22 cellular contexts compared by ENCODE assay signal in genomic region chr9:136845465-136846261, GRCh38. TPM values are rescaled to one million over a fixed set of nuclear protein-coding genes. Genes with fewer than 3 reads are reported as not detected.
DNase-seq lines count a peak whose midpoint lies in the region; ATAC-seq, FAIRE-seq and TF ChIP-seq lines count a peak whose summit lies in the region.
"Had no signal": no experiment of that assay in that cellular context is flagged by ENCODE, and none has a peak within 500 bp of the region (broad histone marks: within the 10 kb centered on the region; RNA-seq: fewer than 3 reads in every experiment).

No MANE protein-coding gene starts in this region.

- no peak overlapping the region for H3K4me3 ChIP-seq in CD4-positive, CD25-positive, alpha-beta regulatory T cell (ENCODE audit: low read depth, low read length)
- no peak overlapping the region for H3K4me3 ChIP-seq in GM12878
- H3K4me3 ChIP-seq: hepatocyte had no signal

- H4K20me1 ChIP-seq in GM12878 (ENCODE audit: control insufficient read depth, insufficient read depth): no peaks in the 10 kb centered on the region; the same call in 1 of the 2 replicates

- ATAC-seq in CD4-positive, CD25-positive, alpha-beta regulatory T cell (ENCODE audit: low read depth in 2 of 2): no peak
- ATAC-seq in GM12878 (no peak), GM18511 (IDR thresholded peaks at IDR 0.05; ENCODE audit: unreplicated experiment) (no peak)
- no peak for ATAC-seq in naive thymus-derived CD8-positive, alpha-beta T cell

- peak overlapping the region; percentile 36 for H3K27ac Mint-ChIP-seq in T-helper 1 cell treated with Interleukin-12 subunit alpha and Interleukin-12 subunit beta and Interleukin-4 antibody, amounts not matched to agents 30 μg/mL and 1 μg/mL, for 36 hours
- H3K27ac Mint-ChIP-seq in CD4-positive, CD25-positive, alpha-beta regulatory T cell: no peak overlapping the region
- no peak overlapping the region for H3K27ac Mint-ChIP-seq in naive thymus-derived CD8-positive, alpha-beta T cell
- H3K27ac Mint-ChIP-seq: stimulated activated naive CD8-positive, alpha-beta T cell treated with anti-CD3 and anti-CD28 coated beads, Interleukin-15, Interleukin-2, amounts not matched to agents 100 ng/mL and 50 ng/mL, for 24 hours; type B pancreatic cell had no signal

- no peak overlapping the region for H3K4me2 ChIP-seq in GM12878 (ENCODE audit: control insufficient read depth, insufficient read depth)

- no peak for TF ChIP-seq EP300 in GM12878 (IDR thresholded peaks at IDR 0.05; ENCODE audit: borderline replicate concordance in 1 of 2, control insufficient read depth in 1 of 2, low read depth in 2 of 2, low read length in 2 of 2)

- H3K9me3 ChIP-seq in CD4-positive, CD25-positive, alpha-beta regulatory T cell (ENCODE audit: control insufficient read depth in 2 of 2, low read length in 2 of 2): no peaks in the 10 kb centered on the region
- H3K9me3 ChIP-seq in GM12878 (replicated peaks; ENCODE audit: control insufficient read depth, insufficient read depth, low read length): peaks cover 4% of the 10 kb centered on the region; the same call in 1 of the 3 replicates
- H3K9me3 ChIP-seq: ascending aorta had no signal

- H3K36me3 Mint-ChIP-seq in T-helper 1 cell treated with Interleukin-12 subunit alpha and Interleukin-12 subunit beta and Interleukin-4 antibody, amounts not matched to agents 30 μg/mL and 1 μg/mL, for 36 hours (ENCODE audit: low read depth): peaks cover 5% of the 10 kb centered on the region
- H3K36me3 Mint-ChIP-seq in CD4-positive, CD25-positive, alpha-beta regulatory T cell: no peaks in the 10 kb centered on the region
- H3K36me3 Mint-ChIP-seq in naive thymus-derived CD8-positive, alpha-beta T cell: no peaks in the 10 kb centered on the region
- H3K36me3 Mint-ChIP-seq: type B pancreatic cell had no signal

- in situ Hi-C loops in GM12878 (cut with MboI): no loop called here

- H3K27me3 ChIP-seq in CD4-positive, CD25-positive, alpha-beta regulatory T cell (ENCODE audit: control insufficient read depth, insufficient read depth, low read length): no peaks in the 10 kb centered on the region
- no peaks in the 10 kb centered on the region; a peak in 1 of 4 replicates for H3K27me3 ChIP-seq in GM12878 (replicated peaks in 1 of 2; ENCODE audit: control insufficient read depth in 2 of 2, insufficient read depth in 2 of 2, low read length in 1 of 2)
- H3K27me3 ChIP-seq: hepatocyte had no signal

- H3K4me3 Mint-ChIP-seq in T-helper 1 cell treated with Interleukin-12 subunit alpha and Interleukin-12 subunit beta and Interleukin-4 antibody, amounts not matched to agents 30 μg/mL and 1 μg/mL, for 36 hours: peak overlapping the region; percentile 21
- peak overlapping the region; percentile 54 to 84 (median 64) for H3K4me3 Mint-ChIP-seq in CD4-positive, CD25-positive, alpha-beta regulatory T cell
- H3K4me3 Mint-ChIP-seq in naive thymus-derived CD8-positive, alpha-beta T cell: peak overlapping the region in 7 of 10 donors; percentile 11 to 69 (median 33)

- RAD21 ChIA-PET in GM12878 (lab: Charles Lee; ENCODE audit: unreplicated experiment): interaction anchor here (4.1 kb wide), 1 partner anchor 53 kb away, joined by 16 read pairs; no protein-coding TSS in a partner anchor

- SMC1A ChIA-PET in GM12878 (lab: Charles Lee; ENCODE audit: uncharacterized antibody, unreplicated experiment): no interaction called here

- H2AFZ ChIP-seq in GM12878 (ENCODE audit: control insufficient read depth, low read depth, low read length): no peak overlapping the region
- H2AFZ ChIP-seq: hepatocyte had no signal

- POLR2A ChIA-PET in GM12878 (lab: Charles Lee): no interaction called here
- POLR2A ChIA-PET in naive thymus-derived CD8-positive, alpha-beta T cell (lab: Charles Lee): interaction anchor here (3.8 kb wide), 1 partner anchor 189 kb away, joined by 17 read pairs; no protein-coding TSS in a partner anchor

- CTCF ChIA-PET in GM12878 (lab: Yijun Ruan, JAX): interaction anchor here (4.5 kb wide), 1 partner anchor 39 kb away, joined by 46 read pairs; the partner anchor contains the start of gene TRAF2

- TF ChIP-seq POLR2A in GM12878 (IDR thresholded peaks at IDR 0.05; ENCODE audit: low read depth, low read length) (peak; percentile 18; the same call in 1 of the 2 replicates), GM12892 (IDR thresholded peaks at IDR 0.05; ENCODE audit: low read depth, low read length) (no peak)

- peaks cover 10% of the 10 kb centered on the region for H3K27me3 Mint-ChIP-seq in T-helper 1 cell treated with Interleukin-12 subunit alpha and Interleukin-12 subunit beta and Interleukin-4 antibody, amounts not matched to agents 30 μg/mL and 1 μg/mL, for 36 hours (ENCODE audit: low read depth)
- H3K27me3 Mint-ChIP-seq in CD4-positive, CD25-positive, alpha-beta regulatory T cell: peaks cover 32% of the 10 kb centered on the region
- H3K27me3 Mint-ChIP-seq in naive thymus-derived CD8-positive, alpha-beta T cell: peaks cover 0 to 29% (median 2%) of the 10 kb centered on the region in 5 donors

- no peaks in the 10 kb centered on the region for H3K36me3 ChIP-seq in CD4-positive, CD25-positive, alpha-beta regulatory T cell (ENCODE audit: control insufficient read depth, insufficient read depth, low read length)
- H3K36me3 ChIP-seq in GM12878 (ENCODE audit: control insufficient read depth in 2 of 2, insufficient read depth in 2 of 2, low read length in 1 of 2): peaks cover 1 to 3% of the 10 kb centered on the region in 2 experiments; a peak in 3 of 4 replicates

- H3K4me1 ChIP-seq in CD4-positive, CD25-positive, alpha-beta regulatory T cell (ENCODE audit: control insufficient read depth, insufficient read depth, low read length, poor library complexity, severe bottlenecking): peaks cover 68% of the 10 kb centered on the region
- H3K4me1 ChIP-seq in GM12878 (ENCODE audit: control insufficient read depth, insufficient read depth, low read length): peaks cover 13% of the 10 kb centered on the region

- FAIRE-seq in GM12878 (lab: Jason Lieb, UNC) (no peak), GM12892 (lab: Jason Lieb, UNC) (no peak)
- FAIRE-seq: kidney had no signal

- no peak for TF ChIP-seq RAD21 in GM12878 (IDR thresholded peaks at IDR 0.05; ENCODE audit: insufficient read depth, low read depth, low read length)

- no peak overlapping the region for H3K9ac ChIP-seq in GM12878 (ENCODE audit: control insufficient read depth, insufficient read depth, low read length)

- H3K27ac ChIP-seq in CD4-positive, CD25-positive, alpha-beta regulatory T cell (ENCODE audit: insufficient read depth, low read length, poor library complexity, severe bottlenecking): no peak overlapping the region
- no peak overlapping the region for H3K27ac ChIP-seq in GM12878 (ENCODE audit: control insufficient read depth, insufficient read depth)
- H3K27ac ChIP-seq: ascending aorta, hepatocyte, WERI-Rb-1 had no signal

- intact Hi-C loops in GM12878 (cut with micrococcal nuclease; ENCODE audit: unreplicated experiment): loop anchor here (5.0 kb wide), 2 partner anchors 37 to 192 kb away; no protein-coding TSS in a partner anchor

- H3K9me3 Mint-ChIP-seq in T-helper 1 cell treated with Interleukin-12 subunit alpha and Interleukin-12 subunit beta and Interleukin-4 antibody, amounts not matched to agents 30 μg/mL and 1 μg/mL, for 36 hours: no peaks in the 10 kb centered on the region
- H3K9me3 Mint-ChIP-seq in CD4-positive, CD25-positive, alpha-beta regulatory T cell: peaks cover 0 to 2% (median 0%) of the 10 kb centered on the region in 7 donors
- no peaks in the 10 kb centered on the region for H3K9me3 Mint-ChIP-seq in naive thymus-derived CD8-positive, alpha-beta T cell
- H3K9me3 Mint-ChIP-seq: stimulated activated naive CD8-positive, alpha-beta T cell treated with anti-CD3 and anti-CD28 coated beads, Interleukin-15, Interleukin-2, amounts not matched to agents 100 ng/mL and 50 ng/mL, for 24 hours; type B pancreatic cell had no signal

- WGBS in GM12878 (ENCODE audit: insufficient coverage, insufficient replicate concordance, low lambda C conversion rate, missing lambda C conversion rate): 86% methylated on average over 51 of the region's 102 CpGs

- TF ChIP-seq CTCF in GM12878 (IDR thresholded peaks at IDR 0.05 in 2 of 3, conservative IDR thresholded peaks at IDR 0.05 in 1 of 3; ENCODE audit: control insufficient read depth in 2 of 3, extremely low read depth in 1 of 3, insufficient read depth in 1 of 3, low read depth in 3 of 3, low read length in 3 of 3): no peak

- no TSS peak for BruUV-seq in GM12878 (replicated peaks; lab: Mats Ljungman, UMichigan)

- peaks cover 9% of the 10 kb centered on the region for H3K4me1 Mint-ChIP-seq in T-helper 1 cell treated with Interleukin-12 subunit alpha and Interleukin-12 subunit beta and Interleukin-4 antibody, amounts not matched to agents 30 μg/mL and 1 μg/mL, for 36 hours (ENCODE audit: low read depth)
- H3K4me1 Mint-ChIP-seq in CD4-positive, CD25-positive, alpha-beta regulatory T cell: peaks cover 0 to 35% (median 5%) of the 10 kb centered on the region in 4 donors
- peaks cover 10 to 33% (median 23%) of the 10 kb centered on the region in 4 donors for H3K4me1 Mint-ChIP-seq in naive thymus-derived CD8-positive, alpha-beta T cell

- DNase-seq in T-helper 1 cell (no peak), GM12878 (ENCODE audit: low read depth, low spot score) (no peak), hepatic stellate cell (ENCODE audit: low spot score) (no peak), GM12892 (ENCODE audit: insufficient read length) (no peak)
- DNase-seq in CD4-positive, CD25-positive, alpha-beta regulatory T cell: no peak
- no peak for DNase-seq in naive thymus-derived CD8-positive, alpha-beta T cell
- DNase-seq: activated effector memory CD4-positive, alpha-beta T cell treated with Interleukin-2 at 50 U/mL for 16 hours; DMS153; HCEC 1CT; kidney; NCI-H1436; NCI-H2171; NCI-H69; SHP77 treated with DMSO at 0.1 percent for 48 hours; stimulated activated CD4-positive, alpha-beta T cell treated with anti-CD3 and anti-CD28 coated beads, Interleukin-2, amount 100 ng/mL, for 24 hours; WERI-Rb-1 had no signal

- peaks cover 10% of the 10 kb centered on the region; the same call in 1 of the 2 replicates for H3K79me2 ChIP-seq in GM12878 (ENCODE audit: control insufficient read depth, insufficient read depth, low read length)

RNA-seq across cellular contexts. Expression of gene AJM1, which starts 3.4 kb away (rescaled TPM):
- 4.3 TPM for total RNA-seq in CD4-positive, CD25-positive, alpha-beta regulatory T cell
- polyA plus RNA-seq in CD4-positive, CD25-positive, alpha-beta regulatory T cell: under 1 TPM in 2 of 4 donors, not detected in 2; 0.10 to 0.11 TPM
- 13.9 and 16.4 TPM in 2 replicates for total RNA-seq in GM12878 (2013; cell fraction: nucleolus; rRNA removed)
- total RNA-seq in GM12878 (2014; rRNA removed) (0.98 and 1.2 TPM in 2 replicates), GM12878 (2014; rRNA removed; fragmentation: Illumina TruSeq; extraction: Trizol) (0.27 and 0.46 TPM in 2 replicates), GM12878 (2021) (1.9 and 2.5 TPM in 2 replicates)
- 0.25 TPM for polyA plus RNA-seq in GM12878 (2011; ENCODE audit: low read depth)
- polyA plus RNA-seq in GM12878 (2011; rRNA removed) (0.55 and 1.2 TPM in 2 replicates), GM12878 (2014; fragmentation: Illumina TruSeq; extraction: Trizol) (0.06 TPM in 1 of 2 replicates, not detected in the other), GM12878 (2014; fragmentation: Nextera tagmentation; extraction: Ambion mirVana) (not detected), GM12878 (2014; rRNA removed) (1.6 and 2.7 TPM in 2 replicates), GM12878 (2016; fragmentation: Nextera tagmentation; extraction: Ambion mirVana) (under 1 TPM; 0.54 to 0.82 TPM)
- polyA plus RNA-seq in GM12878 (2011; cell fraction: cytosol; rRNA removed): 0.97 and 1.9 TPM in 2 replicates
- 35.1 and 40.0 TPM in 2 replicates for polyA plus RNA-seq in GM12878 (2011; cell fraction: nucleus; rRNA removed)
- 1.9 and 2.7 TPM in 2 replicates for polyA plus RNA-seq in GM12878 (2012)
- polyA minus RNA-seq in GM12878 (2011; rRNA and poly(A)+ RNA removed): 0.07 and 0.62 TPM in 2 replicates
- polyA minus RNA-seq in GM12878 (2011; cell fraction: cytosol; rRNA and poly(A)+ RNA removed): 0.31 and 1.1 TPM in 2 replicates
- polyA minus RNA-seq in GM12878 (2011; cell fraction: nucleus; rRNA and poly(A)+ RNA removed): 3.6 and 4.8 TPM in 2 replicates
- total RNA-seq in naive thymus-derived CD8-positive, alpha-beta T cell: 1 to 10 TPM; 1.3 TPM
- under 1 TPM in 2 of 3 donors, not detected in 1; 0.05 to 0.10 TPM for polyA plus RNA-seq in naive thymus-derived CD8-positive, alpha-beta T cell
- 0.87 TPM for polyA plus RNA-seq in GM12892 (2012; ENCODE audit: missing spikeins)

RNA-seq across cellular contexts. Expression of gene PHPT1, which starts 3.5 kb away (rescaled TPM):
- 33.7 TPM for total RNA-seq in CD4-positive, CD25-positive, alpha-beta regulatory T cell
- polyA plus RNA-seq in CD4-positive, CD25-positive, alpha-beta regulatory T cell: 10 to 100 TPM; 65.4 to 95.8 (median 80.3) TPM
- 66.9 and 74.5 TPM in 2 replicates for total RNA-seq in GM12878 (2013; cell fraction: nucleolus; rRNA removed)
- total RNA-seq in GM12878 (2014; rRNA removed): 123 and 124 TPM in 2 replicates
- total RNA-seq in GM12878 (2014; rRNA removed; fragmentation: Illumina TruSeq; extraction: Trizol): 59.6 and 70.6 TPM in 2 replicates
- total RNA-seq in GM12878 (2021): 131 and 132 TPM in 2 replicates
- 68.1 TPM for polyA plus RNA-seq in GM12878 (2011; ENCODE audit: low read depth)
- polyA plus RNA-seq in GM12878 (2011; rRNA removed): 39.9 and 90.2 TPM in 2 replicates
- polyA plus RNA-seq in GM12878 (2011; cell fraction: cytosol; rRNA removed): 155 and 276 TPM in 2 replicates
- 525 and 671 TPM in 2 replicates for polyA plus RNA-seq in GM12878 (2011; cell fraction: nucleus; rRNA removed)
- 128 and 143 TPM in 2 replicates for polyA plus RNA-seq in GM12878 (2012)
- polyA plus RNA-seq in GM12878 (2014; fragmentation: Illumina TruSeq; extraction: Trizol): 7.1 and 56.2 TPM in 2 replicates
- 100 to 1,000 TPM; 169 to 200 TPM for polyA plus RNA-seq in GM12878 (2014; fragmentation: Nextera tagmentation; extraction: Ambion mirVana)
- 148 and 151 TPM in 2 replicates for polyA plus RNA-seq in GM12878 (2014; rRNA removed)
- polyA plus RNA-seq in GM12878 (2016; fragmentation: Nextera tagmentation; extraction: Ambion mirVana): 100 to 1,000 TPM; 306 to 323 TPM
- 13.4 and 29.2 TPM in 2 replicates for polyA minus RNA-seq in GM12878 (2011; rRNA and poly(A)+ RNA removed)
- 21.8 and 22.6 TPM in 2 replicates for polyA minus RNA-seq in GM12878 (2011; cell fraction: cytosol; rRNA and poly(A)+ RNA removed)
- polyA minus RNA-seq in GM12878 (2011; cell fraction: nucleus; rRNA and poly(A)+ RNA removed): 48.0 and 54.5 TPM in 2 replicates
- 10 to 100 TPM; 25.2 to 29.6 TPM for total RNA-seq in naive thymus-derived CD8-positive, alpha-beta T cell
- 10 to 100 TPM; 82.6 to 98.1 (median 83.1) TPM for polyA plus RNA-seq in naive thymus-derived CD8-positive, alpha-beta T cell
- 113 TPM for polyA plus RNA-seq in GM12892 (2012; ENCODE audit: missing spikeins)

RNA-seq across cellular contexts. Expression of gene MAMDC4, which starts 6.5 kb away (rescaled TPM):
- total RNA-seq in CD4-positive, CD25-positive, alpha-beta regulatory T cell: 2.7 TPM
- under 1 TPM in 1 of 4 donors, not detected in 3; 0.30 TPM for polyA plus RNA-seq in CD4-positive, CD25-positive, alpha-beta regulatory T cell
- total RNA-seq in GM12878 (2013; cell fraction: nucleolus; rRNA removed): 29.6 and 35.9 TPM in 2 replicates
- 2.9 and 4.5 TPM in 2 replicates for total RNA-seq in GM12878 (2014; rRNA removed)
- 0.41 and 0.85 TPM in 2 replicates for total RNA-seq in GM12878 (2014; rRNA removed; fragmentation: Illumina TruSeq; extraction: Trizol)
- 4.3 and 4.8 TPM in 2 replicates for total RNA-seq in GM12878 (2021)
- 0.41 TPM for polyA plus RNA-seq in GM12878 (2011; ENCODE audit: low read depth)
- 1.1 and 2.4 TPM in 2 replicates for polyA plus RNA-seq in GM12878 (2011; rRNA removed)
- 2.3 and 4.8 TPM in 2 replicates for polyA plus RNA-seq in GM12878 (2011; cell fraction: cytosol; rRNA removed)
- 153 and 158 TPM in 2 replicates for polyA plus RNA-seq in GM12878 (2011; cell fraction: nucleus; rRNA removed)
- 4.2 and 5.7 TPM in 2 replicates for polyA plus RNA-seq in GM12878 (2012)
- polyA plus RNA-seq in GM12878 (2014; fragmentation: Illumina TruSeq; extraction: Trizol): 0.40 TPM in 1 of 2 replicates, not detected in the other
- under 1 TPM in 1 of 2 experiments, not detected in 1; 0.22 TPM for polyA plus RNA-seq in GM12878 (2014; fragmentation: Nextera tagmentation; extraction: Ambion mirVana)
- polyA plus RNA-seq in GM12878 (2014; rRNA removed): 5.7 and 8.2 TPM in 2 replicates
- polyA plus RNA-seq in GM12878 (2016; fragmentation: Nextera tagmentation; extraction: Ambion mirVana): 1 to 10 TPM; 2.0 to 2.4 TPM
- polyA minus RNA-seq in GM12878 (2011; rRNA and poly(A)+ RNA removed): 0.44 and 2.1 TPM in 2 replicates
- polyA minus RNA-seq in GM12878 (2011; cell fraction: cytosol; rRNA and poly(A)+ RNA removed): 0.21 and 1.5 TPM in 2 replicates
- 9.8 and 12.2 TPM in 2 replicates for polyA minus RNA-seq in GM12878 (2011; cell fraction: nucleus; rRNA and poly(A)+ RNA removed)
- 1 to 10 TPM; 6.3 to 7.5 TPM for total RNA-seq in naive thymus-derived CD8-positive, alpha-beta T cell
- polyA plus RNA-seq in naive thymus-derived CD8-positive, alpha-beta T cell: under 1 TPM in 2 of 3 donors, not detected in 1; 0.14 to 0.35 TPM
- 2.3 TPM for polyA plus RNA-seq in GM12892 (2012; ENCODE audit: missing spikeins)

RNA-seq across cellular contexts. Expression of gene EDF1, which starts 20.4 kb away (rescaled TPM):
- total RNA-seq in CD4-positive, CD25-positive, alpha-beta regulatory T cell: 219 TPM
- polyA plus RNA-seq in CD4-positive, CD25-positive, alpha-beta regulatory T cell: 100 to 1,000 TPM; 297 to 398 (median 339) TPM
- 70.5 and 88.5 TPM in 2 replicates for total RNA-seq in GM12878 (2013; cell fraction: nucleolus; rRNA removed)
- total RNA-seq in GM12878 (2014; rRNA removed) (312 and 337 TPM in 2 replicates), GM12878 (2014; rRNA removed; fragmentation: Illumina TruSeq; extraction: Trizol) (320 and 361 TPM in 2 replicates), GM12878 (2021) (319 and 330 TPM in 2 replicates)
- 201 TPM for polyA plus RNA-seq in GM12878 (2011; ENCODE audit: low read depth)
- polyA plus RNA-seq in GM12878 (2011; rRNA removed) (265 and 335 TPM in 2 replicates), GM12878 (2014; fragmentation: Illumina TruSeq; extraction: Trizol) (98.0 and 304 TPM in 2 replicates), GM12878 (2014; fragmentation: Nextera tagmentation; extraction: Ambion mirVana) (100 to 1,000 TPM; 110 to 177 TPM), GM12878 (2014; rRNA removed) (418 and 469 TPM in 2 replicates), GM12878 (2016; fragmentation: Nextera tagmentation; extraction: Ambion mirVana) (100 to 1,000 TPM; 508 to 533 TPM)
- 364 and 406 TPM in 2 replicates for polyA plus RNA-seq in GM12878 (2011; cell fraction: cytosol; rRNA removed)
- 197 and 264 TPM in 2 replicates for polyA plus RNA-seq in GM12878 (2011; cell fraction: nucleus; rRNA removed)
- 366 and 424 TPM in 2 replicates for polyA plus RNA-seq in GM12878 (2012)
- 98.5 and 108 TPM in 2 replicates for polyA minus RNA-seq in GM12878 (2011; rRNA and poly(A)+ RNA removed)
- polyA minus RNA-seq in GM12878 (2011; cell fraction: cytosol; rRNA and poly(A)+ RNA removed): 77.8 and 81.8 TPM in 2 replicates
- polyA minus RNA-seq in GM12878 (2011; cell fraction: nucleus; rRNA and poly(A)+ RNA removed): 29.1 and 55.4 TPM in 2 replicates
- total RNA-seq in naive thymus-derived CD8-positive, alpha-beta T cell: 100 to 1,000 TPM; 291 to 301 TPM
- polyA plus RNA-seq in naive thymus-derived CD8-positive, alpha-beta T cell: 100 to 1,000 TPM; 319 to 403 (median 380) TPM
- 382 TPM for polyA plus RNA-seq in GM12892 (2012; ENCODE audit: missing spikeins)

RNA-seq across cellular contexts. Expression of gene RABL6, which starts 37.9 kb away (rescaled TPM):
- total RNA-seq in CD4-positive, CD25-positive, alpha-beta regulatory T cell: 63.6 TPM
- polyA plus RNA-seq in CD4-positive, CD25-positive, alpha-beta regulatory T cell: 10 to 100 TPM in 2 of 4 donors, 1 to 10 TPM in 2; 9.4 to 13.9 (median 10.6) TPM
- total RNA-seq in GM12878 (2013; cell fraction: nucleolus; rRNA removed): 57.1 and 70.1 TPM in 2 replicates
- 75.9 and 88.4 TPM in 2 replicates for total RNA-seq in GM12878 (2014; rRNA removed)
- 38.7 and 44.4 TPM in 2 replicates for total RNA-seq in GM12878 (2014; rRNA removed; fragmentation: Illumina TruSeq; extraction: Trizol)
- 125 and 134 TPM in 2 replicates for total RNA-seq in GM12878 (2021)
- 41.1 TPM for polyA plus RNA-seq in GM12878 (2011; ENCODE audit: low read depth)
- polyA plus RNA-seq in GM12878 (2011; rRNA removed): 25.5 and 45.8 TPM in 2 replicates
- polyA plus RNA-seq in GM12878 (2011; cell fraction: cytosol; rRNA removed): 44.4 and 59.3 TPM in 2 replicates
- polyA plus RNA-seq in GM12878 (2011; cell fraction: nucleus; rRNA removed): 99.6 and 142 TPM in 2 replicates
- 49.6 and 55.1 TPM in 2 replicates for polyA plus RNA-seq in GM12878 (2012)
- 21.6 and 38.4 TPM in 2 replicates for polyA plus RNA-seq in GM12878 (2014; fragmentation: Illumina TruSeq; extraction: Trizol)
- polyA plus RNA-seq in GM12878 (2014; fragmentation: Nextera tagmentation; extraction: Ambion mirVana): 1 to 10 TPM; 1.4 to 5.4 TPM
- 84.7 and 92.1 TPM in 2 replicates for polyA plus RNA-seq in GM12878 (2014; rRNA removed)
- 10 to 100 TPM; 16.4 to 41.0 TPM for polyA plus RNA-seq in GM12878 (2016; fragmentation: Nextera tagmentation; extraction: Ambion mirVana)
- polyA minus RNA-seq in GM12878 (2011; rRNA and poly(A)+ RNA removed): 38.3 and 60.1 TPM in 2 replicates
- polyA minus RNA-seq in GM12878 (2011; cell fraction: cytosol; rRNA and poly(A)+ RNA removed): 20.6 and 22.6 TPM in 2 replicates
- 27.8 and 54.0 TPM in 2 replicates for polyA minus RNA-seq in GM12878 (2011; cell fraction: nucleus; rRNA and poly(A)+ RNA removed)
- 10 to 100 TPM; 72.3 to 74.5 TPM for total RNA-seq in naive thymus-derived CD8-positive, alpha-beta T cell
- polyA plus RNA-seq in naive thymus-derived CD8-positive, alpha-beta T cell: 10 to 100 TPM; 11.6 to 17.2 (median 11.9) TPM
- polyA plus RNA-seq in GM12892 (2012; ENCODE audit: missing spikeins): 32.5 TPM
